8 cellular contexts compared by ENCODE assay signal in genomic region chr5:163907803-163908202, GRCh38.
A peak's percentile ranks its signal among the peaks of the same experiment; 100 is the strongest.
DNase-seq lines count a peak whose midpoint lies in the region; ATAC-seq, FAIRE-seq and TF ChIP-seq lines count a peak whose summit lies in the region.
"Not testable (repeated sequence)": the region's sequence is repeated elsewhere in the genome, so short reads cannot be mapped to it uniquely, and the experiment has no call there.

No MANE protein-coding gene starts in this region.

- H3K79me2 ChIP-seq in astrocyte (ENCODE audit: insufficient read depth, low read length) = not testable (repeated sequence)

- not testable (repeated sequence) for H3K27ac ChIP-seq in astrocyte (ENCODE audit: low read depth, low read length)

- H3K4me3 ChIP-seq in astrocyte (ENCODE audit: insufficient read depth, low read depth, low read length) = not testable (repeated sequence)

- FAIRE-seq in astrocyte (lab: Jason Lieb, UNC) = not testable (repeated sequence)

- peaks cover 31 to 38% (median 34%) of the 10 kb centered on the region in 3 donors for H3K4me1 Mint-ChIP-seq in IgD-negative memory B cell
- not testable (repeated sequence) for H3K4me1 Mint-ChIP-seq in astrocyte (ENCODE audit: low read depth, unreplicated experiment)
- H3K4me1 Mint-ChIP-seq in stimulated activated memory B cell treated with anti-CD40 and anti-IgM and Interleukin-4, amounts not matched to agents 10 μg/mL and 1 μg/mL and 100 μg/mL, for 72 hours = peaks cover 40% of the 10 kb centered on the region

- not testable (repeated sequence) for TF ChIP-seq CTCF in astrocyte (IDR thresholded peaks at IDR 0.05; ENCODE audit: insufficient read depth, low read depth, low read length)

- not testable (repeated sequence) for H3K36me3 Mint-ChIP-seq in IgD-negative memory B cell; astrocyte (ENCODE audit: low read depth, unreplicated experiment); stimulated activated memory B cell treated with anti-CD40 and anti-IgM and Interleukin-4, amounts not matched to agents 10 μg/mL and 1 μg/mL and 100 μg/mL, for 72 hours

- peak; percentile 41 for ATAC-seq in GM18499 (IDR thresholded peaks at IDR 0.05; ENCODE audit: insufficient read depth, unreplicated experiment)
- peak; percentile 60 for ATAC-seq in GM19035 (IDR thresholded peaks at IDR 0.05; ENCODE audit: unreplicated experiment)
- ATAC-seq in GM21447 (IDR thresholded peaks at IDR 0.05; ENCODE audit: unreplicated experiment) = peak; percentile 47
- ATAC-seq in HG02884 (IDR thresholded peaks at IDR 0.05; ENCODE audit: unreplicated experiment) = peak; percentile 49
- peak; percentile 57 for ATAC-seq in stimulated activated memory B cell treated with anti-CD40 and anti-IgM and Interleukin-4, amounts not matched to agents 10 μg/mL and 1 μg/mL and 100 μg/mL, for 72 hours

- H3K27me3 ChIP-seq in astrocyte (ENCODE audit: insufficient read depth, low read length) = not testable (repeated sequence)

- not testable (repeated sequence) for H2AFZ ChIP-seq in astrocyte (ENCODE audit: low read depth, low read length)

- not testable (repeated sequence) for H3K36me3 ChIP-seq in astrocyte (ENCODE audit: insufficient read depth, low read length)

- not testable (repeated sequence) for H3K9me3 ChIP-seq in astrocyte (ENCODE audit: insufficient read depth, low read depth, low read length)

- H3K4me3 Mint-ChIP-seq in IgD-negative memory B cell = peak overlapping the region; percentile 10 to 74 (median 48)
- H3K4me3 Mint-ChIP-seq in astrocyte (ENCODE audit: unreplicated experiment) = not testable (repeated sequence)
- peak overlapping the region; percentile 19 for H3K4me3 Mint-ChIP-seq in stimulated activated memory B cell treated with anti-CD40 and anti-IgM and Interleukin-4, amounts not matched to agents 10 μg/mL and 1 μg/mL and 100 μg/mL, for 72 hours

- not testable (repeated sequence) for H3K4me1 ChIP-seq in astrocyte (ENCODE audit: insufficient read depth, low read length)

- H3K27ac Mint-ChIP-seq in IgD-negative memory B cell = peak overlapping the region; percentile 65 to 93 (median 73)
- H3K27ac Mint-ChIP-seq in astrocyte (ENCODE audit: unreplicated experiment) = not testable (repeated sequence)
- peak overlapping the region; percentile 83 for H3K27ac Mint-ChIP-seq in stimulated activated memory B cell treated with anti-CD40 and anti-IgM and Interleukin-4, amounts not matched to agents 10 μg/mL and 1 μg/mL and 100 μg/mL, for 72 hours

- H4K20me1 ChIP-seq in astrocyte (ENCODE audit: insufficient read depth, low read length) = not testable (repeated sequence)

- H3K9me3 Mint-ChIP-seq in IgD-negative memory B cell; astrocyte (ENCODE audit: unreplicated experiment): not testable (repeated sequence)
- H3K9me3 Mint-ChIP-seq in stimulated activated memory B cell treated with anti-CD40 and anti-IgM and Interleukin-4, amounts not matched to agents 10 μg/mL and 1 μg/mL and 100 μg/mL, for 72 hours = peaks cover 11% of the 10 kb centered on the region

- DNase-seq in NCI-H526 treated with DMSO at 0.1 percent for 48 hours (lab: John Stamatoyannopoulos, UW) = peak; percentile 33
- peak; percentile 25 for DNase-seq in astrocyte (ENCODE audit: low read depth)

- not testable (repeated sequence) for H3K27me3 Mint-ChIP-seq in IgD-negative memory B cell; astrocyte (ENCODE audit: low read depth, unreplicated experiment); stimulated activated memory B cell treated with anti-CD40 and anti-IgM and Interleukin-4, amounts not matched to agents 10 μg/mL and 1 μg/mL and 100 μg/mL, for 72 hours

- not testable (repeated sequence) for H3K4me2 ChIP-seq in astrocyte (ENCODE audit: low read length)

- H3K9ac ChIP-seq in astrocyte (ENCODE audit: low read length) = not testable (repeated sequence)
